ENCODE assay signal across 8 cellular contexts in the genomic region with DNA sequence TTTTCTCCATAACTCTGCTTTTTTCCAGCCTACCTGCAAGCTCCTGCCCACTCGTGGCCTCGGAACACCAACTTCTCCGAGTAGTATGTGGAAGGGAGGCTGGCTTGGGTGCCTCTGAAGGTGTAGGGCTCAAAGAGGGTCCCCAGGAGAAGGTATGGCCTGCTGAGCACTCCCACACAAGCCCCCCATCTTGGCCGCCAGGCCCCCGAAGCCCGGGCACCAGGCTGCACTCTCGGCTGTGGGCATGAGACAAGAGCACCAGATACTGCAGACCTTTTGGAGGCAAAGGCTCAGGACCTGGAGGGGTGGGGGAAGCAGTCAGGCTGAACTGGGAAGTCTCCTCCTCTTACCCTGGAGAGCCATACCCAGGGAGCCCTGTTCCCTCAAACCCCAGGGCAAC. TPM values are rescaled to one million over a fixed set of nuclear protein-coding genes. Genes with fewer than 3 reads are reported as not detected.
DNase-seq lines count a peak whose midpoint lies in the region; ATAC-seq, FAIRE-seq and TF ChIP-seq lines count a peak whose summit lies in the region.

No MANE protein-coding gene starts in this region.

- DNase-seq in CD8-positive, alpha-beta memory T cell: no peak
- DNase-seq in Karpas-422 (no peak), breast epithelium (ENCODE audit: low spot score in 2 of 2) (no peak), posterior vena cava (ENCODE audit: low spot score) (no peak), left lung (no peak), frontal cortex (ENCODE audit: low spot score in 2 of 2) (no peak)

- peak overlapping the region; percentile 30 to 94 (median 88) for H3K4me3 Mint-ChIP-seq in CD8-positive, alpha-beta memory T cell
- H3K4me3 Mint-ChIP-seq in nephron: peak overlapping the region; percentile 89 to 95 (median 94)

- H3K4me1 Mint-ChIP-seq in CD8-positive, alpha-beta memory T cell: peaks cover 34 to 44% (median 40%) of the 10 kb centered on the region in 3 donors
- H3K4me1 Mint-ChIP-seq in nephron: peaks cover 14% of the 10 kb centered on the region

- H3K4me1 ChIP-seq in CD8-positive, alpha-beta memory T cell (ENCODE audit: insufficient read depth, low read length): peaks cover 67% of the 10 kb centered on the region
- H3K4me1 ChIP-seq in Karpas-422 (ENCODE audit: low read length): peaks cover 46% of the 10 kb centered on the region
- peaks cover 4 to 7% of the 10 kb centered on the region in 2 donors for H3K4me1 ChIP-seq in breast epithelium
- peaks cover 9 to 31% of the 10 kb centered on the region in 2 donors for H3K4me1 ChIP-seq in left lung

- H3K27me3 Mint-ChIP-seq in CD8-positive, alpha-beta memory T cell: no peaks in the 10 kb centered on the region
- H3K27me3 Mint-ChIP-seq in nephron (ENCODE audit: low read depth): no peaks in the 10 kb centered on the region

- TF ChIP-seq CTCF in breast epithelium (IDR thresholded peaks at IDR 0.05) (no peak), nephron (IDR thresholded peaks at IDR 0.05; ENCODE audit: unreplicated experiment in 3 of 3) (no peak), left lung (IDR thresholded peaks at IDR 0.05) (no peak)

- FAIRE-seq in frontal cortex (lab: Jason Lieb, UNC): no peak

- peak overlapping the region in 5 of 8 donors; percentile 64 to 97 (median 93) for H3K27ac Mint-ChIP-seq in CD8-positive, alpha-beta memory T cell
- H3K27ac Mint-ChIP-seq in nephron: peak overlapping the region in 1 of 3 experiments; percentile 97

- H3K9ac ChIP-seq in Karpas-422 (ENCODE audit: low read length): peak overlapping the region; percentile 97

- peaks cover 0 to 4% (median 0%) of the 10 kb centered on the region in 3 donors for H3K36me3 Mint-ChIP-seq in CD8-positive, alpha-beta memory T cell
- peaks cover 14% of the 10 kb centered on the region for H3K36me3 Mint-ChIP-seq in nephron (ENCODE audit: low read depth)

- no peak overlapping the region for H2AFZ ChIP-seq in Karpas-422 (ENCODE audit: low read length)

- intact Hi-C loops in breast epithelium (cut with DNase I; ENCODE audit: low total_unique reads) (no loop called here), posterior vena cava (cut with DNase I) (no loop called here), left lung (cut with DNase I) (no loop called here)

- no peak for TF ChIP-seq POLR2A in breast epithelium (IDR thresholded peaks at IDR 0.05)

- CTCF ChIA-PET in CD8-positive, alpha-beta memory T cell (lab: Charles Lee): interaction anchor here (0.8 kb wide), 1 partner anchor 19 kb away, joined by 3 read pairs; a partner anchor contains a TSS

- no peaks in the 10 kb centered on the region for H3K9me3 ChIP-seq in CD8-positive, alpha-beta memory T cell (ENCODE audit: low read length)
- H3K9me3 ChIP-seq in Karpas-422 (ENCODE audit: low read length) (no peaks in the 10 kb centered on the region), breast epithelium (no peaks in the 10 kb centered on the region), left lung (no peaks in the 10 kb centered on the region)

- H3K9me2 ChIP-seq in Karpas-422 (replicated peaks; ENCODE audit: insufficient read depth, low read length): no peaks in the 10 kb centered on the region

- POLR2A ChIA-PET in CD8-positive, alpha-beta memory T cell (lab: Charles Lee): no interaction called here

- H3K4me3 ChIP-seq in CD8-positive, alpha-beta memory T cell (ENCODE audit: low read length): no peak overlapping the region
- peak overlapping the region; percentile 86 for H3K4me3 ChIP-seq in Karpas-422 (ENCODE audit: low read length)
- peak overlapping the region in 2 of 3 donors; percentile 57 to 67 for H3K4me3 ChIP-seq in breast epithelium
- H3K4me3 ChIP-seq in left lung: peak overlapping the region in 1 of 2 donors; percentile 67

- H3K79me2 ChIP-seq in Karpas-422 (ENCODE audit: low read length): peaks cover 31% of the 10 kb centered on the region

- ATAC-seq in left lung (no peak), HG02840 (IDR thresholded peaks at IDR 0.05; ENCODE audit: low FRiP score, unreplicated experiment) (no peak)

- H3K27me3 ChIP-seq in CD8-positive, alpha-beta memory T cell (ENCODE audit: insufficient read depth, low read length, poor library complexity, severe bottlenecking): no peaks in the 10 kb centered on the region
- no peaks in the 10 kb centered on the region for H3K27me3 ChIP-seq in Karpas-422 (ENCODE audit: low read length)
- H3K27me3 ChIP-seq in breast epithelium: no peaks in the 10 kb centered on the region
- H3K27me3 ChIP-seq in left lung: no peaks in the 10 kb centered on the region

- peak overlapping the region; percentile 77 for H3K27ac ChIP-seq in CD8-positive, alpha-beta memory T cell (ENCODE audit: low read depth, low read length)
- H3K27ac ChIP-seq in Karpas-422 (ENCODE audit: low read length): peak overlapping the region; percentile 65; the same call in 1 of the 2 replicates
- H3K27ac ChIP-seq in breast epithelium: peak overlapping the region; percentile 89
- H3K27ac ChIP-seq in left lung: peak overlapping the region in 1 of 2 donors; percentile 95

- H4K20me1 ChIP-seq in Karpas-422 (ENCODE audit: insufficient read depth, low read depth, low read length): no peaks in the 10 kb centered on the region

- H3K9me3 Mint-ChIP-seq in CD8-positive, alpha-beta memory T cell: no peaks in the 10 kb centered on the region
- H3K9me3 Mint-ChIP-seq in nephron: no peaks in the 10 kb centered on the region

- no peaks in the 10 kb centered on the region for H3K36me3 ChIP-seq in CD8-positive, alpha-beta memory T cell (ENCODE audit: insufficient read depth, low read length)
- H3K36me3 ChIP-seq in Karpas-422 (ENCODE audit: insufficient read depth, low read length) (peaks cover 12% of the 10 kb centered on the region), breast epithelium (no peaks in the 10 kb centered on the region), left lung (peaks cover 0 to 28% of the 10 kb centered on the region in 2 donors)

- H3K4me2 ChIP-seq in Karpas-422 (ENCODE audit: low read depth, low read length, poor library complexity, severe bottlenecking): peak overlapping the region; percentile 86

RNA-seq across cellular contexts. Expression of a gene that starts 1.7 kb away (rescaled TPM):
- total RNA-seq in CD8-positive, alpha-beta memory T cell: 10 to 100 TPM; 56.0 to 58.7 TPM
- 9.6 TPM for polyA plus RNA-seq in CD8-positive, alpha-beta memory T cell
- 27.2 and 62.6 TPM in 2 replicates for total RNA-seq in Karpas-422 (2014; rRNA removed; shearing (Covaris generic); ENCODE audit: low replicate concordance)
- 10 to 100 TPM; 11.5 to 84.3 (median 77.7) TPM for total RNA-seq in breast epithelium
- total RNA-seq in posterior vena cava: 10 to 100 TPM; 14.7 to 17.6 TPM
- total RNA-seq in left lung: 10 to 100 TPM; 31.9 to 44.6 TPM
- 19.6 TPM for total RNA-seq in frontal cortex

RNA-seq across cellular contexts. Expression of a gene that starts 19.2 kb away (rescaled TPM):
- total RNA-seq in CD8-positive, alpha-beta memory T cell: 10 to 100 TPM; 52.1 to 55.2 TPM
- polyA plus RNA-seq in CD8-positive, alpha-beta memory T cell: 29.6 TPM
- 16.7 and 38.3 TPM in 2 replicates for total RNA-seq in Karpas-422 (2014; rRNA removed; shearing (Covaris generic); ENCODE audit: low replicate concordance)
- total RNA-seq in breast epithelium: 10 to 100 TPM; 23.2 to 31.6 (median 27.2) TPM
- total RNA-seq in posterior vena cava: 10 to 100 TPM; 17.6 to 23.4 TPM
- total RNA-seq in left lung: 10 to 100 TPM; 31.2 to 35.5 TPM
- 14.7 TPM for total RNA-seq in frontal cortex

RNA-seq across cellular contexts. Expression of a gene that starts 31.5 kb away (rescaled TPM):
- total RNA-seq in CD8-positive, alpha-beta memory T cell: 10 to 100 TPM; 20.1 to 21.8 TPM
- polyA plus RNA-seq in CD8-positive, alpha-beta memory T cell: 3.8 TPM
- total RNA-seq in Karpas-422 (2014; rRNA removed; shearing (Covaris generic); ENCODE audit: low replicate concordance): 14.6 and 24.1 TPM in 2 replicates
- 10 to 100 TPM; 11.5 to 18.9 (median 13.4) TPM for total RNA-seq in breast epithelium
- total RNA-seq in posterior vena cava: 10 to 100 TPM; 17.5 to 18.4 TPM
- 10 to 100 TPM; 24.0 to 26.5 TPM for total RNA-seq in left lung
- 31.4 TPM for total RNA-seq in frontal cortex

RNA-seq across cellular contexts. Expression of a gene that starts 48.8 kb away (rescaled TPM):
- total RNA-seq in CD8-positive, alpha-beta memory T cell: 1 to 10 TPM; 7.0 to 8.1 TPM
- 13.7 TPM for polyA plus RNA-seq in CD8-positive, alpha-beta memory T cell
- total RNA-seq in Karpas-422 (2014; rRNA removed; shearing (Covaris generic); ENCODE audit: low replicate concordance): 6.1 and 6.9 TPM in 2 replicates
- total RNA-seq in breast epithelium (10 to 100 TPM in 2 of 3 donors, 1 to 10 TPM in 1; 2.9 to 16.8 (median 11.1) TPM), posterior vena cava (1 to 10 TPM; 2.7 to 3.7 TPM), left lung (10 to 100 TPM in 1 of 2 donors, 1 to 10 TPM in 1; 7.0 to 10.2 TPM), frontal cortex (11.0 TPM)
